ENCODE assay signal across 17 cellular contexts in genomic region chr4:71382569-71383560, GRCh38.
"Had no signal": no experiment of that assay in that cellular context is flagged by ENCODE, and none has a peak within 500 bp of the region (broad histone marks: within the 10 kb centered on the region; RNA-seq: fewer than 3 reads in every experiment).

No MANE protein-coding gene starts in this region.

- DNase-seq: activated CD4-positive, alpha-beta memory T cell treated with anti-CD3 and anti-CD28 coated beads for 36 hours; activated CD4-positive, alpha-beta T cell treated with anti-CD3 and anti-CD28 coated beads for 48 hours; activated naive CD4-positive, alpha-beta T cell treated with Interleukin-2 at 50 U/mL for 16 hours; activated naive CD8-positive, alpha-beta T cell treated with anti-CD3 and anti-CD28 coated beads for 36 hours; activated T-cell treated with anti-CD3 and anti-CD28 coated beads, Interleukin-2, amount 50 U/mL, for 48 hours; body of pancreas; caudate nucleus; effector CD4-positive, alpha-beta T cell; erythroblast; foreskin fibroblast; mucosa of descending colon; nucleus accumbens; stimulated activated CD4-positive, alpha-beta T cell treated with anti-CD3 and anti-CD28 coated beads, Interleukin-12 subunit alpha, Interleukin-12 subunit beta, amount 100 ng/mL, for 4 hours; stimulated activated CD4-positive, alpha-beta T cell treated with anti-CD3 and anti-CD28 coated beads, Interleukin-4, amount 100 ng/mL, for 4 hours; substantia nigra; thyroid gland had no signal

- H3K36me3 ChIP-seq: right atrium auricular region, thyroid gland had no signal

- H3K27me3 ChIP-seq: body of pancreas, right atrium auricular region, thyroid gland had no signal

- H3K27ac ChIP-seq: right atrium auricular region, thyroid gland had no signal

- H3K9me3 ChIP-seq: body of pancreas, mucosa of descending colon, right atrium auricular region, thyroid gland had no signal

- ATAC-seq: body of pancreas had no signal

- H3K4me1 ChIP-seq: right atrium auricular region, thyroid gland had no signal

- H3K4me3 ChIP-seq: body of pancreas, mucosa of descending colon, right atrium auricular region, thyroid gland had no signal
